In genomic region chr14:74574092-74574438, GRCh38 we compare ENCODE assay signal across 12 cellular contexts. TPM values are rescaled to one million over a fixed set of nuclear protein-coding genes. Genes with fewer than 3 reads are reported as not detected.
DNase-seq lines count a peak whose midpoint lies in the region; ATAC-seq and TF ChIP-seq lines count a peak whose summit lies in the region.
"Had no signal": no experiment of that assay in that cellular context is flagged by ENCODE, and none has a peak within 500 bp of the region (broad histone marks: within the 10 kb centered on the region; RNA-seq: fewer than 3 reads in every experiment).

No MANE protein-coding gene starts in this region.

- peaks cover 44% of the 10 kb centered on the region for H3K4me1 Mint-ChIP-seq in activated CD8-positive, alpha-beta T cell treated with anti-CD3 and anti-CD28 coated beads for 36 hours (ENCODE audit: low read depth)
- peaks cover 37 to 39% of the 10 kb centered on the region in 2 donors for H3K4me1 Mint-ChIP-seq in immature natural killer cell

- 92% methylated on average over 4 of the region's 4 CpGs for WGBS in SK-N-SH (ENCODE audit: low lambda C conversion rate)
- 82 to 84% methylated on average over 4 of the region's 4 CpGs for WGBS in tibial nerve, 2 donors

- H3K9me3 Mint-ChIP-seq in activated CD8-positive, alpha-beta T cell treated with anti-CD3 and anti-CD28 coated beads for 36 hours = no peaks in the 10 kb centered on the region
- no peaks in the 10 kb centered on the region for H3K9me3 Mint-ChIP-seq in immature natural killer cell

- no peaks in the 10 kb centered on the region for H3K36me3 Mint-ChIP-seq in activated CD8-positive, alpha-beta T cell treated with anti-CD3 and anti-CD28 coated beads for 36 hours (ENCODE audit: low read depth)
- H3K36me3 Mint-ChIP-seq in immature natural killer cell = peaks cover 0 to 4% (median 0%) of the 10 kb centered on the region in 3 donors
- H3K36me3 Mint-ChIP-seq: activated naive CD8-positive, alpha-beta T cell had no signal

- TF ChIP-seq EP300 in SK-N-SH (IDR thresholded peaks at IDR 0.05; ENCODE audit: borderline replicate concordance in 1 of 2, low read depth in 1 of 2, low read length in 1 of 2) (no peak), tibial nerve (IDR thresholded peaks at IDR 0.05) (no peak)

- H3K36me3 ChIP-seq in SK-N-SH (replicated peaks in 1 of 2; ENCODE audit: control insufficient read depth in 1 of 2, insufficient read depth in 2 of 2, low read length in 1 of 2) (peaks cover 0 to 3% of the 10 kb centered on the region in 2 experiments), tibial nerve (no peaks in the 10 kb centered on the region)

- H3K79me2 ChIP-seq in SK-N-SH (ENCODE audit: insufficient read depth) = peaks cover 80% of the 10 kb centered on the region

- peak overlapping the region; percentile 79; the same call in 1 of the 2 replicates for H3K9ac ChIP-seq in SK-N-SH

- no peaks in the 10 kb centered on the region for H4K20me1 ChIP-seq in SK-N-SH (ENCODE audit: insufficient read depth)

- H3K27ac Mint-ChIP-seq in activated CD8-positive, alpha-beta T cell treated with anti-CD3 and anti-CD28 coated beads for 36 hours = no peak overlapping the region
- H3K27ac Mint-ChIP-seq in immature natural killer cell = peak overlapping the region in 4 of 6 donors; percentile 13 to 31 (median 22)
- H3K27ac Mint-ChIP-seq: activated naive CD8-positive, alpha-beta T cell had no signal

- ATAC-seq in SK-N-SH treated with all-trans-retinoic acid at 6 μM for 48 hours = no peak
- peak; percentile 70 for ATAC-seq in activated CD8-positive, alpha-beta T cell treated with anti-CD3 and anti-CD28 coated beads for 36 hours

- no peak for TF ChIP-seq RAD21 in SK-N-SH (IDR thresholded peaks at IDR 0.05; ENCODE audit: low read length)

- H3F3A ChIP-seq in SK-N-SH (replicated peaks; ENCODE audit: insufficient read depth) = peaks cover 46% of the 10 kb centered on the region

- H3K27ac ChIP-seq in SK-N-SH (ENCODE audit: low read depth in 2 of 2, low read length in 1 of 2) (peak overlapping the region; percentile 92 to 97), tibial nerve (peak overlapping the region in 3 of 4 donors; percentile 49 to 91 (median 83))

- H3K27me3 ChIP-seq in SK-N-SH (ENCODE audit: insufficient read depth) = no peaks in the 10 kb centered on the region
- H3K27me3 ChIP-seq in tibial nerve = no peaks in the 10 kb centered on the region

- no peak for TF ChIP-seq POLR2A in tibial nerve (IDR thresholded peaks at IDR 0.05)

- no peak overlapping the region for H2AFZ ChIP-seq in SK-N-SH (ENCODE audit: low read depth)

- H3K9me3 ChIP-seq in SK-N-SH = no peaks in the 10 kb centered on the region
- no peaks in the 10 kb centered on the region for H3K9me3 ChIP-seq in tibial nerve

- H3K9me2 ChIP-seq in SK-N-SH = no peaks in the 10 kb centered on the region

- H3K4me3 ChIP-seq in SK-N-SH (ENCODE audit: low read depth in 2 of 2, low read length in 1 of 2) (no peak overlapping the region), tibial nerve (no peak overlapping the region)

- intact Hi-C loops in activated CD8-positive, alpha-beta T cell treated with anti-CD3 and anti-CD28 coated beads for 36 hours (cut with micrococcal nuclease) = no loop called here

- no peak for TF ChIP-seq CTCF in SK-N-SH (IDR thresholded peaks at IDR 0.05)
- no peak for TF ChIP-seq CTCF in activated CD8-positive, alpha-beta T cell treated with anti-CD3 and anti-CD28 coated beads for 36 hours (IDR thresholded peaks at IDR 0.05)
- TF ChIP-seq CTCF in tibial nerve (IDR thresholded peaks at IDR 0.05) = no peak

- DNase-seq in SK-N-SH (no peak), immature natural killer cell (peak; percentile 76 to 83 (median 80)), tibial nerve (ENCODE audit: low spot score in 2 of 2) (no peak), cerebellar cortex (ENCODE audit: low spot score) (no peak), ecto neural progenitor cell (ENCODE audit: low spot score) (no peak), NCI-H2196 (lab: John Stamatoyannopoulos, UW; ENCODE audit: unreplicated experiment) (no peak)
- DNase-seq in activated CD8-positive, alpha-beta T cell treated with anti-CD3 and anti-CD28 coated beads for 36 hours = peak; percentile 29
- DNase-seq: GDM1, HCEC 1CT, NCI-H1930 had no signal

- H3K4me3 Mint-ChIP-seq in activated CD8-positive, alpha-beta T cell treated with anti-CD3 and anti-CD28 coated beads for 36 hours = no peak overlapping the region
- H3K4me3 Mint-ChIP-seq in immature natural killer cell = peak overlapping the region; percentile 22 to 80 (median 63)
- H3K4me3 Mint-ChIP-seq: activated naive CD8-positive, alpha-beta T cell had no signal

- CTCF ChIA-PET in SK-N-SH (lab: Yijun Ruan, JAX) = interaction anchor here (1.6 to 10.8 kb wide), 5 partner anchors 11 to 72 kb away, joined by 4 to 68 read pairs (median 9); partner anchors contain the start of gene LTBP2
- CTCF ChIA-PET in activated CD8-positive, alpha-beta T cell treated with anti-CD3 and anti-CD28 coated beads for 36 hours (lab: Charles Lee) = no interaction called here

- H3K27me3 Mint-ChIP-seq in activated CD8-positive, alpha-beta T cell treated with anti-CD3 and anti-CD28 coated beads for 36 hours = peaks cover 27% of the 10 kb centered on the region
- peaks cover 34 to 58% (median 51%) of the 10 kb centered on the region in 3 donors for H3K27me3 Mint-ChIP-seq in immature natural killer cell (ENCODE audit: low read depth in 3 of 3)

- H3K4me2 ChIP-seq in SK-N-SH = peak overlapping the region; percentile 83; the same call in 1 of the 2 replicates

- POLR2A ChIA-PET in SK-N-SH (lab: Yijun Ruan, JAX) = no interaction called here
- POLR2A ChIA-PET in activated CD8-positive, alpha-beta T cell treated with anti-CD3 and anti-CD28 coated beads for 36 hours (lab: Charles Lee) = interaction anchor here (0.8 kb wide), 1 partner anchor 44 kb away, joined by 4 read pairs; no protein-coding TSS in a partner anchor

- H3K4me1 ChIP-seq in SK-N-SH (ENCODE audit: control insufficient read depth in 1 of 2, insufficient read depth in 2 of 2, low read depth in 1 of 2, low read length in 1 of 2) (peaks cover 61 to 92% of the 10 kb centered on the region in 2 experiments), tibial nerve (peaks cover 0 to 86% (median 41%) of the 10 kb centered on the region in 4 donors)

TF ChIP-seq in SK-N-SH, 30 proteins besides CTCF, POLR2A, EP300 and RAD21:
- no peak for TF ChIP-seq RXRA (IDR thresholded peaks at IDR 0.05; ENCODE audit: borderline replicate concordance, low read depth)

TF ChIP-seq in SK-N-SH treated with all-trans-retinoic acid at 6 μM for 48 hours, 23 proteins besides CTCF, POLR2A, EP300 and RAD21:
- TF ChIP-seq ZFP30 (CRISPR knock-in tag; IDR thresholded peaks at IDR 0.05) = no peak
- TF ChIP-seq ESRRG (CRISPR knock-in tag; IDR thresholded peaks at IDR 0.05) = no peak
- TF ChIP-seq CREB5 (CRISPR knock-in tag; IDR thresholded peaks at IDR 0.05; ENCODE audit: low read depth) = no peak
- no peak for TF ChIP-seq ISL1 (CRISPR knock-in tag; IDR thresholded peaks at IDR 0.05)
- no peak for TF ChIP-seq ARNTL (CRISPR knock-in tag; IDR thresholded peaks at IDR 0.05; ENCODE audit: borderline replicate concordance, low read depth)
- TF ChIP-seq TCF4 (CRISPR knock-in tag; IDR thresholded peaks at IDR 0.05; ENCODE audit: borderline replicate concordance) = no peak
- TF ChIP-seq GLIS3 (CRISPR knock-in tag; IDR thresholded peaks at IDR 0.05) = no peak
- no peak for TF ChIP-seq ZC3H10 (CRISPR knock-in tag; IDR thresholded peaks at IDR 0.05)
- no peak for TF ChIP-seq ZNF565 (CRISPR knock-in tag; conservative IDR thresholded peaks at IDR 0.05; ENCODE audit: low read depth)

RNA-seq across cellular contexts. Expression of gene LTBP2, which starts 38.0 kb away (rescaled TPM):
- 34.4 and 58.8 TPM in 2 replicates for polyA plus RNA-seq in SK-N-SH (2012; rRNA removed)
- polyA plus RNA-seq in SK-N-SH (2012; cell fraction: cytosol; rRNA removed) = 30.9 and 41.3 TPM in 2 replicates
- polyA plus RNA-seq in SK-N-SH (2012; cell fraction: nucleus; rRNA removed) = 136 and 138 TPM in 2 replicates
- under 1 TPM; 0.04 to 0.05 TPM for total RNA-seq in activated CD8-positive, alpha-beta T cell treated with anti-CD3 and anti-CD28 coated beads for 36 hours
- under 1 TPM; 0.29 to 0.66 (median 0.30) TPM for polyA plus RNA-seq in immature natural killer cell
- total RNA-seq in tibial nerve = 100 to 1,000 TPM in 2 of 4 donors, 10 to 100 TPM in 2; 67.1 to 276 (median 134) TPM

Comparison
In these comparisons a context has a peak if more than half of its experiments do, and no peak if none do; other contexts are left out.
1. DNase-seq: peak in activated CD8-positive, alpha-beta T cell treated with anti-CD3 and anti-CD28 coated beads for 36 hours (single experiment) and immature natural killer cell (3 of 3); none in SK-N-SH (single experiment), tibial nerve (0 of 2), cerebellar cortex (single experiment), ecto neural progenitor cell (single experiment) and NCI-H2196 (single experiment).
2. RNA of gene LTBP2, which starts 38.0 kb away (total RNA-seq): 67.1 to 276 TPM in tibial nerve; 0.04 to 0.05 TPM in activated CD8-positive, alpha-beta T cell treated with anti-CD3 and anti-CD28 coated beads for 36 hours; every median in the first group is over 10 times any median in the second.